ENCODE assay signal across 21 cellular contexts in the genomic region with DNA sequence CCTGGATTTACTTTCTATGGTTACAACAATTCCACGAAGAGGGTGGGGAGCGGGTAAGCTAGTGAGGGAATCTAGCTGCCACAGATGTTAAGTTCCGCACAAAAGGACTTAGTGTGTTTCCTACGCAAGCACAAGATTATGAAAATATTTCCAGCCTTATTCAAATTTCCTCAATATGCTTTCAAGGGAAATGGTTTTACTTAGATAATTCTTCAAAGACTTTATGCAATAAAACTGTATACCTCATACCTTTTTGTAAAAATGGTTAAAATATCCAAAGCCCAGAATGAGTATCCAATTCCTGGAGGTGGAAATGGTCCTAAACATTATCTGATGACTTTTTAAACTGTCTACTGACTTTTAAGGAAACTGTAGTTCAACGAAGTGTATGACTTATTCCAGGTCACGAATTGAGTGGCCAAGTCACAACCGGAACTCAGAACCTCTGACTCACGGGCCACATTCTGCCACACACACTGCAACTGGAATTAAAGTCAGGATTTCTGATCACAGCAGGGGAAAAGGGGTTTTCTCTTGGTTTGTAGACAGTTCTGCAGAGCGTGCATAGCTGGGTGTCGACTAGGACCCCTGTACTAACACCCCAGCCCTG. TPM values are rescaled to one million over a fixed set of nuclear protein-coding genes. Genes with fewer than 3 reads are reported as not detected.
DNase-seq lines count a peak whose midpoint lies in the region; ATAC-seq, FAIRE-seq and TF ChIP-seq lines count a peak whose summit lies in the region.
"Had no signal": no experiment of that assay in that cellular context is flagged by ENCODE, and none has a peak within 500 bp of the region (broad histone marks: within the 10 kb centered on the region; RNA-seq: fewer than 3 reads in every experiment).

No MANE protein-coding gene starts in this region.

- TF ChIP-seq CTCF in PC-3 (conservative IDR thresholded peaks at IDR 0.05; ENCODE audit: low read depth, low read length) (no peak), H1 (IDR thresholded peaks at IDR 0.05; ENCODE audit: control extremely low read depth in 1 of 3, insufficient read depth in 1 of 3, low read depth in 1 of 3, low read length in 3 of 3) (no peak)

- peak; percentile 60 for DNase-seq in activated effector memory CD4-positive, alpha-beta T cell treated with anti-CD3 and anti-CD28 coated beads, Interleukin-2, amount 50 U/mL, for 16 hours
- DNase-seq in activated effector memory CD4-positive, alpha-beta T cell treated with Interleukin-2 at 50 U/mL for 16 hours, result no peak
- DNase-seq in EL, result peak; percentile 45
- DNase-seq in PC-3, result peak; percentile 48
- DNase-seq in H1 (ENCODE audit: low read depth in 1 of 2, low spot score in 2 of 2), result no peak
- DNase-seq in DMS79 (lab: John Stamatoyannopoulos, UW), result no peak
- DNase-seq: IMR-90, left ventricle myocardium inferior, mucosa of descending colon, NCI-H1048, NCI-H2107, NCI-H526 treated with DMSO at 0.1 percent for 48 hours, nucleus accumbens, OCI-M1 had no signal

- H3K9me3 ChIP-seq in PC-3 (ENCODE audit: low read length) (no peaks in the 10 kb centered on the region), H1 (ENCODE audit: insufficient read depth in 2 of 2, low read depth in 1 of 2, low read length in 1 of 2) (no peaks in the 10 kb centered on the region)
- H3K9me3 ChIP-seq: left ventricle myocardium inferior, mucosa of descending colon, right atrium auricular region, suprapubic skin had no signal

- ATAC-seq in PC-3 (peak; percentile 55; the same call in 1 of the 2 replicates), GM18505 (IDR thresholded peaks at IDR 0.05; ENCODE audit: unreplicated experiment) (no peak)
- ATAC-seq in stimulated activated memory B cell treated with anti-CD40 and anti-IgM and Interleukin-4, amounts not matched to agents 10 μg/mL and 1 μg/mL and 100 μg/mL, for 72 hours, result no peak
- ATAC-seq: GM12878, mucosa of descending colon had no signal

- peaks cover 12% of the 10 kb centered on the region for H3K4me1 ChIP-seq in PC-3 (ENCODE audit: insufficient read depth, low read length)
- H3K4me1 ChIP-seq in H1 (replicated peaks in 1 of 4; ENCODE audit: control insufficient read depth in 3 of 4, insufficient read depth in 4 of 4, low read length in 3 of 4), result peaks cover 0 to 6% (median 2%) of the 10 kb centered on the region in 4 experiments; a peak in 2 of 7 replicates
- H3K4me1 ChIP-seq: left ventricle myocardium inferior, right atrium auricular region had no signal

- H3K23ac ChIP-seq in H1 (ENCODE audit: insufficient read length), result no peak overlapping the region

- no peaks in the 10 kb centered on the region for H3F3A ChIP-seq in PC-3 (ENCODE audit: low read length, unreplicated experiment)

- no peak overlapping the region for H3K27ac Mint-ChIP-seq in stimulated activated memory B cell treated with anti-CD40 and anti-IgM and Interleukin-4, amounts not matched to agents 10 μg/mL and 1 μg/mL and 100 μg/mL, for 72 hours
- H3K27ac Mint-ChIP-seq: activated naive CD4-positive, alpha-beta T cell treated with anti-CD3 and anti-CD28 coated beads, Interleukin-2, amount 50 U/mL, for 24 hours had no signal

- no peaks in the 10 kb centered on the region for H3K79me2 ChIP-seq in PC-3 (ENCODE audit: low read length)
- no peaks in the 10 kb centered on the region for H3K79me2 ChIP-seq in H1 (ENCODE audit: control insufficient read depth in 1 of 2, insufficient read depth in 2 of 2, low read length in 2 of 2)

- intact Hi-C loops in PC-3 (cut with micrococcal nuclease), result no loop called here

- no peak overlapping the region for H3K18ac ChIP-seq in H1 (ENCODE audit: extremely low read depth, low read length)

- H3K36me3 ChIP-seq in PC-3 (ENCODE audit: low read depth, low read length) (no peaks in the 10 kb centered on the region), H1 (ENCODE audit: control insufficient read depth in 2 of 4, insufficient read depth in 4 of 4, low read length in 3 of 4) (no peaks in the 10 kb centered on the region)
- H3K36me3 ChIP-seq: left ventricle myocardium inferior, right atrium auricular region, suprapubic skin had no signal

- no peak overlapping the region for H3K4ac ChIP-seq in H1 (replicated peaks; ENCODE audit: insufficient read length, low read depth, low read length)

- H3K4me3 Mint-ChIP-seq in stimulated activated memory B cell treated with anti-CD40 and anti-IgM and Interleukin-4, amounts not matched to agents 10 μg/mL and 1 μg/mL and 100 μg/mL, for 72 hours, result no peak overlapping the region
- H3K4me3 Mint-ChIP-seq: activated naive CD4-positive, alpha-beta T cell treated with anti-CD3 and anti-CD28 coated beads, Interleukin-2, amount 50 U/mL, for 24 hours had no signal

- H3K27ac ChIP-seq in PC-3 (ENCODE audit: low read length) (no peak overlapping the region), H1 (ENCODE audit: low read depth, low read length) (no peak overlapping the region)
- H3K27ac ChIP-seq: left ventricle myocardium inferior, right atrium auricular region, suprapubic skin had no signal

- H4K5ac ChIP-seq in H1 (ENCODE audit: insufficient read length, low read depth, low read length), result no peak overlapping the region

- no peak overlapping the region for H4K91ac ChIP-seq in H1 (replicated peaks; ENCODE audit: insufficient read length, low read length)

- H4K20me1 ChIP-seq in PC-3 (ENCODE audit: low read length) (no peaks in the 10 kb centered on the region), H1 (replicated peaks in 1 of 2; ENCODE audit: control insufficient read depth in 1 of 2, insufficient read depth in 2 of 2, low read length in 2 of 2) (no peaks in the 10 kb centered on the region)

- H3K36me3 Mint-ChIP-seq in stimulated activated memory B cell treated with anti-CD40 and anti-IgM and Interleukin-4, amounts not matched to agents 10 μg/mL and 1 μg/mL and 100 μg/mL, for 72 hours, result no peaks in the 10 kb centered on the region
- H3K36me3 Mint-ChIP-seq: activated naive CD4-positive, alpha-beta T cell treated with anti-CD3 and anti-CD28 coated beads, Interleukin-2, amount 50 U/mL, for 24 hours had no signal

- H3K27me3 ChIP-seq in PC-3 (ENCODE audit: low read length) (no peaks in the 10 kb centered on the region), H1 (replicated peaks in 1 of 4; ENCODE audit: control insufficient read depth in 3 of 4, extremely low read depth in 1 of 4, insufficient read depth in 3 of 4, low read length in 3 of 4) (no peaks in the 10 kb centered on the region; a peak in 1 of 7 replicates)
- H3K27me3 ChIP-seq: right atrium auricular region had no signal

- no peak overlapping the region for H3K56ac ChIP-seq in H1 (replicated peaks; ENCODE audit: insufficient read length, low read depth, low read length)

- POLR2A ChIA-PET in PC-3 (lab: Charles Lee; ENCODE audit: unreplicated experiment), result no interaction called here
- POLR2A ChIA-PET in H1 (lab: Charles Lee; ENCODE audit: partially characterized antibody), result no interaction called here

- no peak for TF ChIP-seq EP300 in H1 (IDR thresholded peaks at IDR 0.05; ENCODE audit: borderline replicate concordance in 1 of 2, low read depth in 2 of 2, low read length in 2 of 2)

- H3K9ac ChIP-seq in PC-3 (ENCODE audit: low read length) (no peak overlapping the region), H1 (replicated peaks in 1 of 4; ENCODE audit: extremely low read depth in 1 of 4, low read depth in 3 of 4, low read length in 3 of 4) (no peak overlapping the region)

- H3K4me3 ChIP-seq in PC-3 (ENCODE audit: low read length) (no peak overlapping the region), H1 (ENCODE audit: extremely low read depth in 1 of 4, insufficient read depth in 2 of 4, low read depth in 3 of 4, low read length in 4 of 4) (no peak overlapping the region)
- H3K4me3 ChIP-seq: GM12878, left ventricle myocardium inferior, mucosa of descending colon, right atrium auricular region, suprapubic skin had no signal

- no peak for FAIRE-seq in H1 (lab: Jason Lieb, UNC)
- FAIRE-seq: G401.6, GM12878 had no signal

- peaks cover 10% of the 10 kb centered on the region for H3K27me3 Mint-ChIP-seq in stimulated activated memory B cell treated with anti-CD40 and anti-IgM and Interleukin-4, amounts not matched to agents 10 μg/mL and 1 μg/mL and 100 μg/mL, for 72 hours
- H3K27me3 Mint-ChIP-seq: activated naive CD4-positive, alpha-beta T cell treated with anti-CD3 and anti-CD28 coated beads, Interleukin-2, amount 50 U/mL, for 24 hours had no signal

- 86% methylated on average over 10 of the region's 10 CpGs; no CpG with 5 or more reads in 1 of the 2 experiments for WGBS in H1 (ENCODE audit: extremely low coverage in 1 of 2, insufficient coverage in 1 of 2, insufficient read length in 1 of 2, insufficient replicate concordance in 2 of 2, low coverage in 1 of 2, low lambda C conversion rate in 2 of 2, missing lambda C conversion rate in 1 of 2), 2 experiments

- CTCF ChIA-PET in PC-3 (lab: Charles Lee) (no interaction called here), H1 (lab: Charles Lee; ENCODE audit: partially characterized antibody) (interaction anchor here (1.2 kb wide), 1 partner anchor 11 kb away, joined by 3 read pairs; no protein-coding TSS in a partner anchor)

- no peaks in the 10 kb centered on the region for H3K23me2 ChIP-seq in H1 (ENCODE audit: low read depth, low read length)

- no peak for TF ChIP-seq RAD21 in H1 (IDR thresholded peaks at IDR 0.05 in 1 of 2, conservative IDR thresholded peaks at IDR 0.05 in 1 of 2; ENCODE audit: low read depth in 2 of 2, low read length in 2 of 2)

- BruUV-seq in PC-3 (replicated peaks; lab: Mats Ljungman, UMichigan), result no TSS peak

- no peaks in the 10 kb centered on the region for H3K9me3 Mint-ChIP-seq in stimulated activated memory B cell treated with anti-CD40 and anti-IgM and Interleukin-4, amounts not matched to agents 10 μg/mL and 1 μg/mL and 100 μg/mL, for 72 hours
- H3K9me3 Mint-ChIP-seq: activated naive CD4-positive, alpha-beta T cell treated with anti-CD3 and anti-CD28 coated beads, Interleukin-2, amount 50 U/mL, for 24 hours had no signal

- TF ChIP-seq POLR2A in H1 (IDR thresholded peaks at IDR 0.05; ENCODE audit: control extremely low read depth in 1 of 2, low read depth in 2 of 2, low read length in 2 of 2), result no peak
- no peak for TF ChIP-seq POLR2A in GM18505 (IDR thresholded peaks at IDR 0.05; ENCODE audit: borderline replicate concordance, extremely low read depth, insufficient read depth, insufficient read length)

- H2BK15ac ChIP-seq in H1 (ENCODE audit: low read length), result no peak overlapping the region

- H3K4me2 ChIP-seq in PC-3 (ENCODE audit: low read length), result no peak overlapping the region
- H3K4me2 ChIP-seq in H1 (ENCODE audit: insufficient read depth in 1 of 2, low read depth in 2 of 2, low read length in 2 of 2), result no peak overlapping the region

- H2BK20ac ChIP-seq in H1 (ENCODE audit: low read length), result no peak overlapping the region

- H3K4me1 Mint-ChIP-seq in stimulated activated memory B cell treated with anti-CD40 and anti-IgM and Interleukin-4, amounts not matched to agents 10 μg/mL and 1 μg/mL and 100 μg/mL, for 72 hours, result peaks cover 10% of the 10 kb centered on the region

- H2BK120ac ChIP-seq in H1 (replicated peaks; ENCODE audit: low read depth, low read length), result no peak overlapping the region

- no peak overlapping the region for H2BK5ac ChIP-seq in H1 (ENCODE audit: low read depth, low read length)

- no peak overlapping the region for H4K8ac ChIP-seq in H1 (ENCODE audit: extremely low read depth, insufficient read depth, low read length)

- H3K79me1 ChIP-seq in H1 (ENCODE audit: low read depth, low read length), result no peaks in the 10 kb centered on the region

- H3K14ac ChIP-seq in H1 (ENCODE audit: insufficient read length), result no peak overlapping the region

- H2AFZ ChIP-seq in PC-3 (ENCODE audit: low read length) (no peak overlapping the region), H1 (ENCODE audit: low read length) (peak overlapping the region; percentile 48; the same call in 1 of the 2 replicates)

- no peak overlapping the region for H2AK5ac ChIP-seq in H1 (ENCODE audit: low read depth, low read length)

- H3K9me2 ChIP-seq in PC-3 (replicated peaks; ENCODE audit: low read length), result no peaks in the 10 kb centered on the region

- H2BK12ac ChIP-seq in H1 (ENCODE audit: low read depth, low read length), result no peak overlapping the region

RNA-seq across cellular contexts. Expression of gene INSIG1, which starts 20.2 kb away (rescaled TPM):
- total RNA-seq in PC-3 (2014; rRNA removed), result 83.3 and 101 TPM in 2 replicates
- total RNA-seq in H1 (2021; fragmentation: NEBNext Ultra II Directional; extraction: Animal tissue kit (Norgen Biotek cat#: 25700)), result 40.0 and 44.7 TPM in 2 replicates
- 58.4 and 68.1 TPM in 2 replicates for polyA plus RNA-seq in H1 (2011; rRNA removed)
- polyA plus RNA-seq in H1 (2011; cell fraction: cytosol; rRNA removed), result 47.8 TPM
- polyA plus RNA-seq in H1 (2011; cell fraction: nucleus; rRNA removed), result 41.8 TPM
- polyA plus RNA-seq in H1 (2012, experiment 1 of 2), result 32.4 to 45.3 TPM (median 36.5 TPM) in 4 replicates
- polyA plus RNA-seq in H1 (2012, experiment 2 of 2), result 27.0 TPM
- polyA plus RNA-seq in H1 (2013, experiment 1 of 2), result 102 TPM
- 129 TPM for polyA plus RNA-seq in H1 (2013, experiment 2 of 2)
- 42.3 and 43.0 TPM in 2 replicates for polyA minus RNA-seq in H1 (2011; rRNA and poly(A)+ RNA removed)
- polyA minus RNA-seq in H1 (2011; cell fraction: cytosol; rRNA and poly(A)+ RNA removed), result 48.4 TPM
- polyA minus RNA-seq in H1 (2011; cell fraction: nucleus; rRNA and poly(A)+ RNA removed), result 47.7 TPM

Comparison
In these comparisons a context has a peak if more than half of its experiments do, and no peak if none do; other contexts are left out.
1. DNase-seq: peak in activated effector memory CD4-positive, alpha-beta T cell treated with anti-CD3 and anti-CD28 coated beads, Interleukin-2, amount 50 U/mL, for 16 hours (single experiment), EL (single experiment) and PC-3 (single experiment); none in activated effector memory CD4-positive, alpha-beta T cell treated with Interleukin-2 at 50 U/mL for 16 hours (single experiment), H1 (0 of 2) and DMS79 (single experiment).